Comparison of ENCODE assay signal across 1 cellular context in genomic region chr5:79567926-79568549, GRCh38.
TF ChIP-seq lines count a peak whose summit lies in the region.

No MANE protein-coding gene starts in this region.

TF ChIP-seq in IMR-90, 13 proteins besides CTCF, POLR2A, EP300 and RAD21 (continued from another document):
- TF ChIP-seq MAZ (IDR thresholded peaks at IDR 0.05; ENCODE audit: borderline replicate concordance, low read depth, low read length) (no peak), SMC3 (IDR thresholded peaks at IDR 0.05; ENCODE audit: low read depth, low read length) (no peak), CEBPB (IDR thresholded peaks at IDR 0.05; ENCODE audit: low read depth, low read length) (no peak)
